8 cellular contexts compared by ENCODE assay signal in the genomic region with DNA sequence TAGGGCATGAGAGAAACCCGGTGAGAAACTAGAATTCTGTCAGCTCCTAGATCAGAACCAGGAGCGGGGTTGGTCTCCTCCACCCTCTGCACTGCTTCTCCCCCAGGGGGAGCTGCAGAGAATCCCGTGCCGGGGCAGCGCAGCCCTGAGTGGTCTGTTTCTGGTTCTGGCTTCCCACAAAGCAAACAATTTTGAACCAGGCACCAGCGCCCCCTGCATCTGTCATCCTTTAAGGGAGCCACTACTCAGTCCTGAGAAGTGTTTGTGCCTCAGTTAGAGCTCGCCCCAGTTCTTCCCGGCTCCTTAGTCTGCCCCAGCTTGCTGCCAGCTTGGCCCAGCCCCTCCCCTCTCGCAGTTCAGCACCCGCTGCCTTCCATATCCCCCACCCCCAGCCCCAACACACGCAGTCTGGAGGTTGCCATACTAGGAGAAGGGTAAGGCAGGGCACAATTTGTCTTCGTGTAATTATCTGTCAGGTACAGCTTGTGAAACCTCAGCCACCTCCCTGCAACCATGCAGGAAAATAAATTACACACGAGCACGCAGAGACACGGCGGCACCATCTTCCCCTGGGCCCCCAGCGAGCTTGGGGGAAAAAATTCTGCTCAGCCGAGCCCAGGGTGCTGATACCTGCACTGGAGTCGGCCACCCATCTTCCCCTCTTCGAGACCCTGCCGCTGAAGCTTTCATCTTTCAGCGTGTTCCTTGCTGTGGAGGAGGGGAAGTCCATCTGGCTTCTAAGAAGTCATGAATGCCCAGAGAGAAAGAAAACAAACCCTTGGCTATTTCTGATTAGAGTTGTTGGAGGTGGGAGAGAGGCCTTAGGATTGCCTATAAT.
A peak's percentile ranks its signal among the peaks of the same experiment; 100 is the strongest.
DNase-seq lines count a peak whose midpoint lies in the region; ATAC-seq, FAIRE-seq and TF ChIP-seq lines count a peak whose summit lies in the region.

No MANE protein-coding gene starts in this region.

- CTCF ChIA-PET in HepG2 (lab: Yijun Ruan, JAX; ENCODE audit: low intra/inter-chr PET ratio, low total read pairs), result no interaction called here

- no peak overlapping the region for H2AFZ ChIP-seq in HepG2 (ENCODE audit: low read length)

- TF ChIP-seq EP300 in HepG2 (IDR thresholded peaks at IDR 0.05; ENCODE audit: low read depth in 2 of 2, low read length in 2 of 2) (no peak), HepG2 (CRISPR knock-in tag; IDR thresholded peaks at IDR 0.05; ENCODE audit: borderline replicate concordance) (no peak)

- no TSS peak for BruUV-seq in HepG2 (replicated peaks; lab: Mats Ljungman, UMichigan)

- intact Hi-C loops in HepG2 (cut with micrococcal nuclease; ENCODE audit: unreplicated experiment), result no loop called here

- peak in 1 of 3 donors; percentile 31 for DNase-seq in CD4-positive, CD25-positive, alpha-beta regulatory T cell
- DNase-seq in HUDEP-2 (lab: John Stamatoyannopoulos, UW; ENCODE audit: unreplicated experiment in 76 of 76) (peak in 43 of 76 experiments; percentile 2 to 52 (median 26)), T1000 (lab: John Stamatoyannopoulos, UW) (peak; percentile 17), cerebellar cortex (ENCODE audit: low spot score) (peak; percentile 40), HepG2 (ENCODE audit: low spot score) (peak; percentile 28)
- DNase-seq in stimulated activated CD8-positive, alpha-beta memory T cell treated with anti-CD3 and anti-CD28 coated beads, Interleukin-2, amount 100 ng/mL, for 48 hours (ENCODE audit: low read depth in 2 of 2), result peak; percentile 19 to 25

- peak overlapping the region in 2 of 4 donors; percentile 57 to 82 for H3K4me3 Mint-ChIP-seq in CD4-positive, CD25-positive, alpha-beta regulatory T cell

- WGBS in HepG2 (ENCODE audit: low lambda C conversion rate), result 2% methylated on average over 16 of the region's 22 CpGs

- H3K4me2 ChIP-seq in HepG2 (ENCODE audit: low read depth, low read length), result no peak overlapping the region

- POLR2A ChIA-PET in HepG2 (lab: Yijun Ruan, JAX), result no interaction called here

- TF ChIP-seq POLR2A in HepG2 (IDR thresholded peaks at IDR 0.05; ENCODE audit: insufficient read depth in 1 of 2, low read depth in 2 of 2, low read length in 2 of 2), result no peak

- H3K9me3 ChIP-seq in CD4-positive, CD25-positive, alpha-beta regulatory T cell (ENCODE audit: control insufficient read depth in 2 of 2, low read length in 2 of 2), result no peaks in the 10 kb centered on the region
- H3K9me3 ChIP-seq in HepG2 (ENCODE audit: low read length), result no peaks in the 10 kb centered on the region

- H3K27me3 Mint-ChIP-seq in CD4-positive, CD25-positive, alpha-beta regulatory T cell, result peaks cover 49% of the 10 kb centered on the region

- H3K9ac ChIP-seq in HepG2 (ENCODE audit: insufficient read depth, low read depth, low read length), result no peak overlapping the region

- no peaks in the 10 kb centered on the region for H4K20me1 ChIP-seq in HepG2 (ENCODE audit: insufficient read depth, low read length)

- peaks cover 5% of the 10 kb centered on the region for H3K4me1 ChIP-seq in CD4-positive, CD25-positive, alpha-beta regulatory T cell (ENCODE audit: control insufficient read depth, insufficient read depth, low read length, poor library complexity, severe bottlenecking)
- no peaks in the 10 kb centered on the region for H3K4me1 ChIP-seq in HepG2 (ENCODE audit: insufficient read depth, low read length)

- TF ChIP-seq CTCF in HepG2 (CRISPR knock-in tag; IDR thresholded peaks at IDR 0.05), result peak; percentile 57

- no peak overlapping the region for H3K27ac ChIP-seq in CD4-positive, CD25-positive, alpha-beta regulatory T cell (ENCODE audit: insufficient read depth, low read length, poor library complexity, severe bottlenecking)
- no peak overlapping the region for H3K27ac ChIP-seq in HepG2 (ENCODE audit: extremely low read length, insufficient read depth, low read length)

- peaks cover 0 to 2% (median 0%) of the 10 kb centered on the region in 7 donors for H3K9me3 Mint-ChIP-seq in CD4-positive, CD25-positive, alpha-beta regulatory T cell

- H3K27ac Mint-ChIP-seq in CD4-positive, CD25-positive, alpha-beta regulatory T cell, result no peak overlapping the region

- no peak overlapping the region for H3K4me3 ChIP-seq in CD4-positive, CD25-positive, alpha-beta regulatory T cell (ENCODE audit: low read depth, low read length)
- no peak overlapping the region for H3K4me3 ChIP-seq in HepG2 (replicated peaks in 1 of 3; ENCODE audit: insufficient read depth in 1 of 3, low read depth in 2 of 3, low read length in 3 of 3)

- peaks cover 18% of the 10 kb centered on the region for H3K27me3 ChIP-seq in CD4-positive, CD25-positive, alpha-beta regulatory T cell (ENCODE audit: control insufficient read depth, insufficient read depth, low read length)
- H3K27me3 ChIP-seq in HepG2 (ENCODE audit: control insufficient read depth in 1 of 2, insufficient read depth in 2 of 2, low read length in 2 of 2), result peaks cover 0 to 21% of the 10 kb centered on the region in 2 experiments; a peak in 4 of 5 replicates

- H3K36me3 Mint-ChIP-seq in CD4-positive, CD25-positive, alpha-beta regulatory T cell, result no peaks in the 10 kb centered on the region

- no peak for FAIRE-seq in HepG2 (lab: Jason Lieb, UNC)

- no peak for TF ChIP-seq RAD21 in HepG2 (CRISPR knock-in tag; IDR thresholded peaks at IDR 0.05)

- peaks cover 0 to 15% (median 5%) of the 10 kb centered on the region in 4 donors for H3K4me1 Mint-ChIP-seq in CD4-positive, CD25-positive, alpha-beta regulatory T cell

- no peaks in the 10 kb centered on the region for H3K79me2 ChIP-seq in HepG2 (ENCODE audit: insufficient read depth, low read length)

- H3K36me3 ChIP-seq in CD4-positive, CD25-positive, alpha-beta regulatory T cell (ENCODE audit: control insufficient read depth, insufficient read depth, low read length), result no peaks in the 10 kb centered on the region
- no peaks in the 10 kb centered on the region for H3K36me3 ChIP-seq in HepG2 (replicated peaks in 1 of 2; ENCODE audit: control insufficient read depth in 1 of 2, insufficient read depth in 2 of 2, low read length in 2 of 2)

- in situ Hi-C loops in HepG2 (cut with HindIII; ENCODE audit: extremely low pct_ligation_motif_present, low pct_unique_long_range_greater_than_20kb), result no loop called here

- ATAC-seq in CD4-positive, CD25-positive, alpha-beta regulatory T cell (ENCODE audit: low read depth in 2 of 2), result peak; percentile 60 to 64
- ATAC-seq in HepG2 (peak; percentile 91), GM19328 (IDR thresholded peaks at IDR 0.05; ENCODE audit: unreplicated experiment) (no peak), GM19455 (IDR thresholded peaks at IDR 0.05; ENCODE audit: unreplicated experiment) (no peak)

TF ChIP-seq in HepG2, 621 proteins besides CTCF, POLR2A, EP300 and RAD21:
- no peak for TF ChIP-seq FOSL1 (CRISPR knock-in tag; IDR thresholded peaks at IDR 0.05; ENCODE audit: borderline replicate concordance)
- peak; percentile 70 for TF ChIP-seq BHLHE40 (IDR thresholded peaks at IDR 0.05; ENCODE audit: low read length)
- TF ChIP-seq ZNF264 (CRISPR knock-in tag; IDR thresholded peaks at IDR 0.05), result no peak
- TF ChIP-seq XRCC5 (optimal IDR thresholded peaks at IDR 0.05; ENCODE audit: low read length), result peak; percentile 74

Comparison
In these comparisons a context has a peak if more than half of its experiments do, and no peak if none do; other contexts are left out.
1. ATAC-seq: peak in CD4-positive, CD25-positive, alpha-beta regulatory T cell (2 of 2) and HepG2 (single experiment); none in GM19328 (single experiment) and GM19455 (single experiment).